In the genomic region with DNA sequence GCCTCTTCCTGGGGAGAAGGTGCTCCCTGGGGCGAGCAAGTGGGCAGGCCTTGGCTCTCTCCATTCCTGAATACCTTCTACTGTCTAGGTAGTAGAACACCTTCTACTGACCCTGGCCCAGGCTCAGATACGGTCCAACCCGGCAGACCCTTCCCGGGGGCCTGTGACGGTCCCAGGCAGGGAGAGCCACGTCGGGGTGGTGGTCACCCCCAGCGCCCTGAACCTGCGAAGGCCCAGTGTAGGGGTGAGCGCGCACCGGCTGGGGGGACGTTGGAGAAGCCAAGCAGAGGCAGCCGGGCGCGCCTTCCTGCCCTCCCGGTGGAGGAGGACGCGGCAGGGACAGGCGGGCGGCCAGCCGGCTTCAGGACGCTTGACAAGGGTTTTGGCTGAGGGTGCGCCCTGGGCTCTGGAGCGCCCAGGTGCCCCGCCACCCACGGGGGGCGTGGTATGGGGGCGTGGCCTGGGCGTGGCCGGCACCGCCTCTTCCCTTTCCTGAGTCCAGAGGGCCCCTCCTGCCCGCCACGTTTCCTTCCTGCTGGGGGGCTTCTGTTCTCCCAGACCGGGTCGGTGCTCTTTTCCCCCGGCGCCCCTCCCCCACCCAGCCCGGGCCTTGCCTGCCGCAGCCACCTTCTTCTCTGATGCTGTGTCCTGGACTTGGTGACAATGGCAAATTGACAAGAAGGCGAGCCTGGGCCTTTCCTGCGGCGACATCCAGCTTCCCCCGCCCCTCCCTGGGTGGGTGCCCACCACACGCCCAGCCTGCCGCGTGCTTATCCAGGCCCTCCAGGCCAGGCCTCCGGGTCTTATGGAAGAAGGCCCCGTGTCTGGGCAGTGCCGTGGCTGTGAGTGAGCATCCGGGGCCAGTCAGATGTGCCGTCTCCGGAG, we compare ENCODE assay signal across 8 cellular contexts. TPM values are rescaled to one million over a fixed set of nuclear protein-coding genes. Genes with fewer than 3 reads are reported as not detected.
DNase-seq lines count a peak whose midpoint lies in the region; ATAC-seq, FAIRE-seq and TF ChIP-seq lines count a peak whose summit lies in the region.

No MANE protein-coding gene starts in this region.

- H3K27me3 ChIP-seq in ACC112 (ENCODE audit: insufficient read depth, low read length) (no peaks in the 10 kb centered on the region), Panc1 (ENCODE audit: control insufficient read depth, insufficient read depth, low read length) (no peaks in the 10 kb centered on the region), iPS-20b (ENCODE audit: insufficient read depth, low read length) (no peaks in the 10 kb centered on the region)

- H3K36me3 ChIP-seq in ACC112 (ENCODE audit: insufficient read depth, low read length) (no peaks in the 10 kb centered on the region), Panc1 (ENCODE audit: control insufficient read depth, insufficient read depth, low read length) (no peaks in the 10 kb centered on the region), iPS-20b (ENCODE audit: insufficient read depth, low read depth, low read length) (no peaks in the 10 kb centered on the region)

- no peaks in the 10 kb centered on the region for H3K4me1 ChIP-seq in ACC112 (ENCODE audit: control insufficient read depth, insufficient read depth, low read length, unreplicated experiment)
- no peaks in the 10 kb centered on the region; the same call in 1 of the 2 replicates for H3K4me1 ChIP-seq in Panc1 (ENCODE audit: control insufficient read depth, insufficient read depth, low read length)
- peaks cover 7% of the 10 kb centered on the region; the same call in 1 of the 2 replicates for H3K4me1 ChIP-seq in iPS-20b (ENCODE audit: insufficient read depth, low read length)

- no peaks in the 10 kb centered on the region for H3K36me3 Mint-ChIP-seq in activated naive CD4-positive, alpha-beta T cell treated with anti-CD3 and anti-CD28 coated beads for 36 hours (ENCODE audit: low read depth)

- BruUV-seq in Panc1 (replicated peaks; lab: Mats Ljungman, UMichigan), result no TSS peak

- DNase-seq in Panc1 (ENCODE audit: low read depth, low spot score) (no peak), cerebellar nuclear complex (lab: John Stamatoyannopoulos, UW) (no peak), RCC 7860 (ENCODE audit: low spot score) (no peak)
- peak; percentile 77 for DNase-seq in activated naive CD4-positive, alpha-beta T cell treated with anti-CD3 and anti-CD28 coated beads for 36 hours
- peak; percentile 76 for DNase-seq in stimulated activated CD4-positive, alpha-beta T cell treated with anti-CD3 and anti-CD28 coated beads, Interleukin-4, amount 100 ng/mL, for 1 hour

- peak overlapping the region; percentile 64 for H3K4me3 ChIP-seq in ACC112 (ENCODE audit: low read depth, low read length)
- H3K4me3 ChIP-seq in Panc1 (ENCODE audit: low read depth in 2 of 2, low read length in 2 of 2), result peak overlapping the region; percentile 25 to 40
- H3K4me3 ChIP-seq in iPS-20b (ENCODE audit: low read length), result peak overlapping the region; percentile 55; the same call in 1 of the 2 replicates

- no peak for FAIRE-seq in RCC 7860 (lab: Jason Lieb, UNC)

- no peaks in the 10 kb centered on the region for H3K9me3 Mint-ChIP-seq in activated naive CD4-positive, alpha-beta T cell treated with anti-CD3 and anti-CD28 coated beads for 36 hours

- in situ Hi-C loops in Panc1 (cut with HindIII; ENCODE audit: low pct_unique_long_range_greater_than_20kb, low sequenced_read_pairs), result no loop called here

- H3K9ac ChIP-seq in iPS-20b (ENCODE audit: low read depth, low read length), result no peak overlapping the region; the same call in 1 of the 2 replicates

- intact Hi-C loops in Panc1 (cut with micrococcal nuclease; ENCODE audit: unreplicated experiment), result no loop called here
- intact Hi-C loops in activated naive CD4-positive, alpha-beta T cell treated with anti-CD3 and anti-CD28 coated beads for 36 hours (cut with micrococcal nuclease), result loop anchor here (1.0 to 2.0 kb wide), 3 partner anchors 37 to 63 kb away; a partner anchor contains a TSS

- CTCF ChIA-PET in Panc1 (lab: Charles Lee), result no interaction called here
- CTCF ChIA-PET in activated naive CD4-positive, alpha-beta T cell treated with anti-CD3 and anti-CD28 coated beads for 36 hours (lab: Charles Lee), result interaction anchor here (1.2 to 1.5 kb wide), 3 partner anchors 29 to 63 kb away, joined by 3 to 5 read pairs (median 4); no protein-coding TSS in a partner anchor

- no peak for TF ChIP-seq CTCF in Panc1 (IDR thresholded peaks at IDR 0.05)

- no peaks in the 10 kb centered on the region for H3K27me3 Mint-ChIP-seq in activated naive CD4-positive, alpha-beta T cell treated with anti-CD3 and anti-CD28 coated beads for 36 hours (ENCODE audit: low read depth)

- peak overlapping the region; percentile 77 for H3K4me3 Mint-ChIP-seq in activated naive CD4-positive, alpha-beta T cell treated with anti-CD3 and anti-CD28 coated beads for 36 hours

- peaks cover 8% of the 10 kb centered on the region for H3K4me1 Mint-ChIP-seq in activated naive CD4-positive, alpha-beta T cell treated with anti-CD3 and anti-CD28 coated beads for 36 hours (ENCODE audit: low read depth)

- H3K79me2 ChIP-seq in ACC112 (ENCODE audit: control insufficient read depth, insufficient read depth, low read length, unreplicated experiment), result no peaks in the 10 kb centered on the region

- H3K27ac ChIP-seq in ACC112 (ENCODE audit: low read depth, low read length) (no peak overlapping the region), Panc1 (ENCODE audit: low read length) (no peak overlapping the region), iPS-20b (ENCODE audit: low read length) (peak overlapping the region; percentile 70)

- peak; percentile 88 for ATAC-seq in GM21619 (IDR thresholded peaks at IDR 0.05; ENCODE audit: unreplicated experiment)
- peak; percentile 90 for ATAC-seq in Panc1

- POLR2A ChIA-PET in Panc1 (lab: Charles Lee), result no interaction called here

- H3K9me3 ChIP-seq in Panc1 (ENCODE audit: control insufficient read depth, insufficient read depth, low read depth, low read length) (no peaks in the 10 kb centered on the region), iPS-20b (ENCODE audit: insufficient read depth, low read depth, low read length) (no peaks in the 10 kb centered on the region)

- peak overlapping the region; percentile 54 for H3K27ac Mint-ChIP-seq in activated naive CD4-positive, alpha-beta T cell treated with anti-CD3 and anti-CD28 coated beads for 36 hours

- H2AFZ ChIP-seq in ACC112 (ENCODE audit: low read length, unreplicated experiment), result no peak overlapping the region

RNA-seq across cellular contexts. Expression of gene PPP1R13B, which starts 24.5 kb away (rescaled TPM):
- 19.0 TPM for total RNA-seq in Panc1 (2021; ENCODE audit: unreplicated experiment)
- 14.1 TPM for polyA plus RNA-seq in Panc1 (2012; ENCODE audit: insufficient read length)
- 1 to 10 TPM; 8.0 to 8.6 TPM for total RNA-seq in activated naive CD4-positive, alpha-beta T cell treated with anti-CD3 and anti-CD28 coated beads for 36 hours

RNA-seq across cellular contexts. Expression of gene TDRD9, which starts 56.4 kb away (rescaled TPM):
- total RNA-seq in Panc1 (2021; ENCODE audit: unreplicated experiment), result not detected
- not detected for polyA plus RNA-seq in Panc1 (2012; ENCODE audit: insufficient read length)
- under 1 TPM in 1 of 2 experiments, not detected in 1; 0.10 TPM for total RNA-seq in activated naive CD4-positive, alpha-beta T cell treated with anti-CD3 and anti-CD28 coated beads for 36 hours

Comparison
In these comparisons a context has a peak if more than half of its experiments do, and no peak if none do; other contexts are left out.
1. DNase-seq: peak in activated naive CD4-positive, alpha-beta T cell treated with anti-CD3 and anti-CD28 coated beads for 36 hours (single experiment) and stimulated activated CD4-positive, alpha-beta T cell treated with anti-CD3 and anti-CD28 coated beads, Interleukin-4, amount 100 ng/mL, for 1 hour (single experiment); none in Panc1 (single experiment), cerebellar nuclear complex (0 of 2) and RCC 7860 (single experiment).
2. Peak in every context shown above with its lines, with median percentiles within 50 percentile points of each other: H3K4me3 ChIP-seq.